8 cellular contexts compared by ENCODE assay signal in the genomic region with DNA sequence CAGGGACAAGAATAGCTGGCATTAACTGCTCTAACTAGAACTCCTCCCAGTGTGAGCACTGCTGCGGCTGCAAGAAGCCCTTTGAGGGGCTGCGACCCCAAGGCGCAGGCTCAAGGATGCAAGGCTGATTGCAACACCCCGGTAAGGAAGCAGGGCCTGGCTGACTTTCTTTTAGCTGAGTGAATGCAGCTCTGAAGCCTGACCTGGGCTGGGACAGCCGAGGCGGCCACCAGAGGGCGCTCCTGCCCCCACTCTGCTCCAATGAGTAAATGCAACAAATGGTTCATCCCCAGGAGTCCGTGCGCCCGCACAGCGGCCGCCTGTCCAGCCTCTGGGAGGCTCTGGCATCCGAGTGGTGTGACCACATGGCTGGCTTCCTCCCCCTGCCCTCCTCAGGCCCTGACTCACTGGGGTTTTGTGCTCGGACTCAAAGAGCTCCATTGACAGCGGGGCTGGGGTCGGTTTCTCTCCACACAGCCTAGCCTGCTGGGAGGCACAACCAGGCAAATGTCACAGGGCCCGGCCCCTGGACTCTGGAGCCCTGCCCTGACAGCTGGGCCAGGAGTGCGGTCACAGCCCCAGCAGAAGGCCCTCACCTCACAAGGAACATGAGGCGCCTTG. TPM values are rescaled to one million over a fixed set of nuclear protein-coding genes. Genes with fewer than 3 reads are reported as not detected.
DNase-seq lines count a peak whose midpoint lies in the region; ATAC-seq and TF ChIP-seq lines count a peak whose summit lies in the region.

A gene with protein sequence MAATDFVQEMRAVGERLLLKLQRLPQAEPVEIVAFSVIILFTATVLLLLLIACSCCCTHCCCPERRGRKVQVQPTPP (plus strand): TSS at position 572 of the 621 bp plus-strand sequence. CDS start 6,768 bp downstream, outside the sequence.

- no peaks in the 10 kb centered on the region for H3K79me2 ChIP-seq in parathyroid adenoma

- H3K27ac ChIP-seq in adrenal gland (peak within 1 kb of the TSS in 4 of 5 donors; percentile 51 to 80 (median 70)), cardiac muscle cell (peak within 1 kb of the TSS; percentile 71), parathyroid adenoma (peak within 1 kb of the TSS; percentile 93), thoracic aorta (peak within 1 kb of the TSS; percentile 64 to 71)

- no peak within 1 kb of the TSS for H3K4me3 ChIP-seq in GM12865 (ENCODE audit: low read depth, low read length)
- no peak within 1 kb of the TSS for H3K4me3 ChIP-seq in adrenal gland
- no peak within 1 kb of the TSS for H3K4me3 ChIP-seq in cardiac muscle cell
- no peak within 1 kb of the TSS for H3K4me3 ChIP-seq in parathyroid adenoma (ENCODE audit: low read depth, low read length)
- H3K4me3 ChIP-seq in thoracic aorta: peak within 1 kb of the TSS; percentile 36

- TF ChIP-seq POLR2A in adrenal gland (IDR thresholded peaks at IDR 0.05): no peak

- 9 to 60% (median 16%) methylated on average over 2 to 19 of the region's 19 CpGs for WGBS in adrenal gland, 4 donors

- H3K4me2 ChIP-seq in parathyroid adenoma (ENCODE audit: low read length): peak within 1 kb of the TSS; percentile 65

- no peaks in the 10 kb centered on the region for H3K9me3 ChIP-seq in adrenal gland (replicated peaks in 1 of 3)
- H3K9me3 ChIP-seq in cardiac muscle cell (ENCODE audit: low read depth): no peaks in the 10 kb centered on the region
- H3K9me3 ChIP-seq in parathyroid adenoma (ENCODE audit: control insufficient read depth, low read length): no peaks in the 10 kb centered on the region
- no peaks in the 10 kb centered on the region for H3K9me3 ChIP-seq in thoracic aorta

- intact Hi-C loops in adrenal gland (cut with DNase I): loop anchor here in 1 of 2 donors (5.0 kb wide), 1 partner anchor 114 kb away; no protein-coding TSS in a partner anchor

- ATAC-seq in thoracic aorta (ENCODE audit: insufficient number of reproducible peaks, low FRiP score, low read depth) (peak; percentile 64), GM21360 (IDR thresholded peaks at IDR 0.05; ENCODE audit: unreplicated experiment) (no peak)

- H3K27me3 ChIP-seq in adrenal gland: no peaks in the 10 kb centered on the region
- H3K27me3 ChIP-seq in cardiac muscle cell: no peaks in the 10 kb centered on the region
- no peaks in the 10 kb centered on the region for H3K27me3 ChIP-seq in parathyroid adenoma (ENCODE audit: control insufficient read depth, insufficient read depth, low read length)
- no peaks in the 10 kb centered on the region for H3K27me3 ChIP-seq in thoracic aorta (replicated peaks; ENCODE audit: insufficient read depth)

- TF ChIP-seq CTCF in GM12865 (IDR thresholded peaks at IDR 0.05; ENCODE audit: insufficient read depth, low read depth, low read length, missing control alignments) (peak; percentile 97), adrenal gland (IDR thresholded peaks at IDR 0.05) (peak; percentile 81 to 99 (median 92)), cardiac muscle cell (IDR thresholded peaks at IDR 0.05; ENCODE audit: low read depth, low read length) (peak; percentile 92), parathyroid adenoma (IDR thresholded peaks at IDR 0.05) (peak; percentile 95), thoracic aorta (IDR thresholded peaks at IDR 0.05) (peak; percentile 96)

- H3K4me1 ChIP-seq in adrenal gland (replicated peaks in 1 of 2) (peaks cover 14 to 18% of the 10 kb centered on the region in 2 donors), cardiac muscle cell (ENCODE audit: low read depth) (peaks cover 30% of the 10 kb centered on the region), parathyroid adenoma (peaks cover 14% of the 10 kb centered on the region), thoracic aorta (ENCODE audit: control insufficient read depth in 1 of 2, low read depth in 2 of 2) (peaks cover 10 to 23% of the 10 kb centered on the region in 2 donors)

- H3K36me3 ChIP-seq in adrenal gland (replicated peaks in 1 of 2) (no peaks in the 10 kb centered on the region), cardiac muscle cell (no peaks in the 10 kb centered on the region), parathyroid adenoma (ENCODE audit: control insufficient read depth, insufficient read depth, low read length) (no peaks in the 10 kb centered on the region), thoracic aorta (peaks cover 5% of the 10 kb centered on the region)

- H2AFZ ChIP-seq in parathyroid adenoma: peak within 1 kb of the TSS; percentile 79

- no peak within 1 kb of the TSS for H3K9ac ChIP-seq in parathyroid adenoma

- DNase-seq in GM12865 (ENCODE audit: low read depth): peak; percentile 82
- peak; percentile 86 to 90 for DNase-seq in Kasumi-1 (lab: John Stamatoyannopoulos, UW)
- DNase-seq in T follicular helper cell (ENCODE audit: low read depth): peak; percentile 73
- peak; percentile 85 to 96 (median 91) for DNase-seq in adrenal gland
- DNase-seq in cardiac muscle cell (ENCODE audit: low read depth in 1 of 2, low spot score in 1 of 2): peak; percentile 85 to 91
- peak; percentile 50 for DNase-seq in thoracic aorta (ENCODE audit: low spot score)

RNA-seq across cellular contexts. Expression of the gene that starts here (rescaled TPM):
- total RNA-seq in adrenal gland: 1 to 10 TPM in 1 of 8 donors, under 1 TPM in 3, not detected in 4; 0.17 to 1.1 (median 0.67) TPM
- polyA plus RNA-seq in adrenal gland: 1 to 10 TPM in 2 of 3 donors, under 1 TPM in 1; 0.13 to 2.6 (median 1.7) TPM
- total RNA-seq in cardiac muscle cell: 0.11 and 0.89 TPM in 2 replicates
- 0.42 and 0.60 TPM in 2 replicates for polyA plus RNA-seq in cardiac muscle cell
- under 1 TPM; 0.27 to 0.28 TPM for total RNA-seq in thoracic aorta

Comparison
In these comparisons a context has a peak if more than half of its experiments do, and no peak if none do; other contexts are left out.
1. Peak in DNase-seq and H3K27ac ChIP-seq in cardiac muscle cell; RNA of the gene not detected or under 1 TPM.
2. Peak in DNase-seq, ATAC-seq, H3K4me3 ChIP-seq and H3K27ac ChIP-seq in thoracic aorta; RNA of the gene not detected or under 1 TPM.